ENCODE assay signal across 4 cellular contexts in the genomic region with DNA sequence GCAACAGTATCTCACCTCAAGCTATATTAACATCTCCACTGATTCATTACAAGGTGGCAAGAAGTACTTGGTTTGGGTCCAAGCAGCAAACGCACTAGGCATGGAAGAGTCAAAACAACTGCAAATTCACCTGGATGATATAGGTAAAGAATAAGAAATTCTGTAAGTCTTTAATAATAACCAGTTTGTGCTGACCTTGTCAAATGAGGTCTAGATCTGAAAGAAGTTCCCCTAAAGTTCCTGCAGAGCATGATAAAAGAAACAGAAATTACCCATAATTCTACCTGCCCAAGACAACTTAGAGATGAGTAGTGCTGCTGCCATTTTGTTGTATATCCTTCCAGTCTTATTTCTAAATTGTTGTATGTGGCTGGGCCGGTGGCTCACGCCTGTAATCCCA.
TF ChIP-seq lines count a peak whose summit lies in the region.

No MANE protein-coding gene starts in this region.

TF ChIP-seq in HepG2, 621 proteins besides CTCF, POLR2A, EP300 and RAD21:
- peak; percentile 44 for TF ChIP-seq MAFF (IDR thresholded peaks at IDR 0.05; ENCODE audit: low read depth, low read length)
- TF ChIP-seq MAFK (conservative IDR thresholded peaks at IDR 0.05 in 1 of 2, IDR thresholded peaks at IDR 0.05 in 1 of 2; ENCODE audit: low read length in 2 of 2), result peak; percentile 56 to 76
- TF ChIP-seq PRPF4 (IDR thresholded peaks at IDR 0.05; ENCODE audit: low read depth, low read length, poor library complexity, severe bottlenecking), result no peak

TF ChIP-seq in A549, 52 proteins besides CTCF, POLR2A, EP300 and RAD21:
- TF ChIP-seq MAFK (IDR thresholded peaks at IDR 0.05; ENCODE audit: partially characterized antibody) (peak; percentile 65), ZFP36 (IDR thresholded peaks at IDR 0.05; ENCODE audit: borderline replicate concordance, partially characterized antibody) (no peak)
- TF ChIP-seq, protein P1, sequence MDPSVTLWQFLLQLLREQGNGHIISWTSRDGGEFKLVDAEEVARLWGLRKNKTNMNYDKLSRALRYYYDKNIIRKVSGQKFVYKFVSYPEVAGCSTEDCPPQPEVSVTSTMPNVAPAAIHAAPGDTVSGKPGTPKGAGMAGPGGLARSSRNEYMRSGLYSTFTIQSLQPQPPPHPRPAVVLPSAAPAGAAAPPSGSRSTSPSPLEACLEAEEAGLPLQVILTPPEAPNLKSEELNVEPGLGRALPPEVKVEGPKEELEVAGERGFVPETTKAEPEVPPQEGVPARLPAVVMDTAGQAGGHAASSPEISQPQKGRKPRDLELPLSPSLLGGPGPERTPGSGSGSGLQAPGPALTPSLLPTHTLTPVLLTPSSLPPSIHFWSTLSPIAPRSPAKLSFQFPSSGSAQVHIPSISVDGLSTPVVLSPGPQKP (IDR thresholded peaks at IDR 0.05; ENCODE audit: low read depth, low read length), result no peak
- TF ChIP-seq, protein P2, sequence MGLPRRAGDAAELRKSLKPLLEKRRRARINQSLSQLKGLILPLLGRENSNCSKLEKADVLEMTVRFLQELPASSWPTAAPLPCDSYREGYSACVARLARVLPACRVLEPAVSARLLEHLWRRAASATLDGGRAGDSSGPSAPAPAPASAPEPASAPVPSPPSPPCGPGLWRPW (IDR thresholded peaks at IDR 0.05), result no peak

TF ChIP-seq in IMR-90, 13 proteins besides CTCF, POLR2A, EP300 and RAD21:
- TF ChIP-seq MAFK (IDR thresholded peaks at IDR 0.05; ENCODE audit: low read depth, low read length) (peak; percentile 56), MXI1 (IDR thresholded peaks at IDR 0.05; ENCODE audit: borderline replicate concordance, low read depth, low read length) (no peak), CEBPB (IDR thresholded peaks at IDR 0.05; ENCODE audit: low read depth, low read length) (no peak)

TF ChIP-seq in GM12891, 5 proteins besides CTCF, POLR2A, EP300 and RAD21:
- TF ChIP-seq PAX5 (IDR thresholded peaks at IDR 0.05; ENCODE audit: insufficient read depth, low read length, severe bottlenecking), result no peak
- TF ChIP-seq POU2F2 (IDR thresholded peaks at IDR 0.05; ENCODE audit: low read depth, low read length), result no peak
- TF ChIP-seq SPI1 (IDR thresholded peaks at IDR 0.05; ENCODE audit: low read depth, low read length), result no peak
- TF ChIP-seq TAF1 (IDR thresholded peaks at IDR 0.05; ENCODE audit: low read depth, low read length), result no peak
- TF ChIP-seq POLR2AphosphoS5 (IDR thresholded peaks at IDR 0.05; ENCODE audit: low read depth, low read length), result no peak
TF ChIP-seq in GM12891: peak in this region for 0.
